ENCODE assay signal across 26 cellular contexts in genomic region chr21:17736072-17736471, GRCh38.
"Had no signal": no experiment of that assay in that cellular context is flagged by ENCODE, and none has a peak within 500 bp of the region (broad histone marks: within the 10 kb centered on the region; RNA-seq: fewer than 3 reads in every experiment).

No MANE protein-coding gene starts in this region.

- H3K4me3 ChIP-seq: ascending aorta, breast epithelium, cardiac muscle cell, coronary artery, dorsolateral prefrontal cortex had no signal

- H3K27me3 ChIP-seq: ascending aorta, breast epithelium, cardiac muscle cell, dorsolateral prefrontal cortex had no signal

- DNase-seq: activated CD4-positive, alpha-beta memory T cell treated with anti-CD3 and anti-CD28 coated beads for 36 hours; activated CD4-positive, alpha-beta T cell treated with anti-CD3 and anti-CD28 coated beads for 36 hours; activated CD4-positive, alpha-beta T cell treated with anti-CD3 and anti-CD28 coated beads, Interleukin-2, amount 10 ng/mL, durations not matched to agents 24 days and 14 days; activated CD4-positive, CD25-positive, alpha-beta regulatory T cell; activated CD4-positive, CD25-positive, alpha-beta regulatory T cell treated with anti-CD3 and anti-CD28 coated beads, Interleukin-2, amount 50 U/mL, for 72 hours; activated CD8-positive, alpha-beta memory T cell treated with anti-CD3 and anti-CD28 coated beads, Interleukin-2, amount 10 ng/mL, durations not matched to agents 7 days and 5 days; activated CD8-positive, alpha-beta memory T cell treated with anti-CD3 and anti-CD28 coated beads, Interleukin-2, amount 50 U/mL, for 4 hours; activated CD8-positive, alpha-beta T cell treated with anti-CD3 and anti-CD28 coated beads, Interleukin-2, amount 10 ng/mL, durations not matched to agents 7 days and 5 days; activated effector memory CD4-positive, alpha-beta T cell treated with anti-CD3 and anti-CD28 coated beads, Interleukin-2, amount 50 U/mL, for 16 hours; activated naive CD4-positive, alpha-beta T cell; activated naive CD4-positive, alpha-beta T cell treated with anti-CD3 and anti-CD28 coated beads, Interleukin-2, amount 10 ng/mL, durations not matched to agents 7 days and 5 days; activated naive CD8-positive, alpha-beta T cell treated with anti-CD3 and anti-CD28 coated beads, Interleukin-2, amount 10 ng/mL, durations not matched to agents 7 days and 5 days; activated T-cell treated with anti-CD3 and anti-CD28 coated beads, Interleukin-2, amount 50 U/mL, for 1 hour; activated T-cell treated with anti-CD3 and anti-CD28 coated beads, Interleukin-2, amount 50 U/mL, for 48 hours; dorsolateral prefrontal cortex; effector memory CD4-positive, alpha-beta T cell; endodermal cell; foreskin fibroblast; head of caudate nucleus; T-helper 2 cell had no signal

- H3K4me1 ChIP-seq: ascending aorta, breast epithelium had no signal

- ATAC-seq: activated CD4-positive, alpha-beta T cell treated with anti-CD3 and anti-CD28 coated beads for 36 hours; activated CD8-positive, alpha-beta memory T cell treated with anti-CD3 and anti-CD28 coated beads, Interleukin-2, amount 10 ng/mL, durations not matched to agents 7 days and 5 days; activated CD8-positive, alpha-beta T cell treated with anti-CD3 and anti-CD28 coated beads, Interleukin-2, amount 10 ng/mL, durations not matched to agents 7 days and 5 days; activated naive CD4-positive, alpha-beta T cell treated with anti-CD3 and anti-CD28 coated beads, Interleukin-2, amount 50 U/mL, for 72 hours; esophagus mucosa had no signal

- H3K27ac ChIP-seq: ascending aorta, breast epithelium, cardiac muscle cell, coronary artery, dorsolateral prefrontal cortex had no signal

- H3K36me3 ChIP-seq: ascending aorta, breast epithelium, cardiac muscle cell had no signal

- H3K9me3 ChIP-seq: ascending aorta, breast epithelium had no signal
